Comparison of ENCODE assay signal across 1 cellular context in genomic region chr18:111292-112014, GRCh38.
TF ChIP-seq lines count a peak whose summit lies in the region.

No MANE protein-coding gene starts in this region.

TF ChIP-seq in HepG2, 621 proteins besides CTCF, POLR2A, EP300 and RAD21 (continued from another document and continues in another):
- TF ChIP-seq ZNF574 (CRISPR knock-in tag; IDR thresholded peaks at IDR 0.05) (peak; percentile 69), NR1H2 (CRISPR knock-in tag; IDR thresholded peaks at IDR 0.05; ENCODE audit: borderline replicate concordance, low read depth) (peak; percentile 67; the same call in 1 of the 2 replicates), ZNF232 (CRISPR knock-in tag; IDR thresholded peaks at IDR 0.05; ENCODE audit: borderline replicate concordance) (peak; percentile 65; the same call in 1 of the 2 replicates), TERF1 (CRISPR knock-in tag; IDR thresholded peaks at IDR 0.05) (no peak), ZNF275 (CRISPR knock-in tag; IDR thresholded peaks at IDR 0.05; ENCODE audit: borderline replicate concordance) (no peak), KMT2A (CRISPR knock-in tag; IDR thresholded peaks at IDR 0.05) (no peak), GABPB1 (CRISPR knock-in tag; IDR thresholded peaks at IDR 0.05) (peak; percentile 47; the same call in 1 of the 2 replicates), ZNF280B (CRISPR knock-in tag; IDR thresholded peaks at IDR 0.05; ENCODE audit: borderline replicate concordance) (peak; percentile 63; the same call in 1 of the 2 replicates), NFKBIZ (CRISPR knock-in tag; IDR thresholded peaks at IDR 0.05) (no peak), SP1 (IDR thresholded peaks at IDR 0.05) (no peak), SP1 (CRISPR knock-in tag; IDR thresholded peaks at IDR 0.05) (no peak), ZMYM4 (CRISPR knock-in tag; IDR thresholded peaks at IDR 0.05) (peak; percentile 60; the same call in 1 of the 2 replicates), MTA1 (CRISPR knock-in tag; IDR thresholded peaks at IDR 0.05; ENCODE audit: borderline replicate concordance) (peak; percentile 55; the same call in 1 of the 2 replicates), POLR2G (IDR thresholded peaks at IDR 0.05; ENCODE audit: low read depth, low read length) (no peak), YEATS4 (CRISPR knock-in tag; IDR thresholded peaks at IDR 0.05; ENCODE audit: borderline replicate concordance) (peak; percentile 30; the same call in 1 of the 2 replicates), ZNF274 (CRISPR knock-in tag; IDR thresholded peaks at IDR 0.05) (peak; percentile 90), ZNF263 (CRISPR knock-in tag; IDR thresholded peaks at IDR 0.05) (0 out of 2 replicates have a peak, but pooled peaks have one; percentile 45), FOXC1 (CRISPR knock-in tag; IDR thresholded peaks at IDR 0.05; ENCODE audit: borderline replicate concordance) (peak; percentile 61; the same call in 1 of the 2 replicates), ZFP1 (CRISPR knock-in tag; IDR thresholded peaks at IDR 0.05) (no peak), ATF3 (CRISPR knock-in tag; IDR thresholded peaks at IDR 0.05) (peak; percentile 46; the same call in 1 of the 2 replicates), ZIK1 (CRISPR knock-in tag; IDR thresholded peaks at IDR 0.05; ENCODE audit: borderline replicate concordance, low read depth) (peak; percentile 88; the same call in 1 of the 2 replicates), ZNF562 (CRISPR knock-in tag; IDR thresholded peaks at IDR 0.05; ENCODE audit: borderline replicate concordance) (peak; percentile 67; the same call in 1 of the 2 replicates), GLI4 (CRISPR knock-in tag; IDR thresholded peaks at IDR 0.05; ENCODE audit: borderline replicate concordance) (0 out of 2 replicates have a peak, but pooled peaks have one; percentile 31), KDM1A (CRISPR knock-in tag; IDR thresholded peaks at IDR 0.05) (0 out of 2 replicates have a peak, but pooled peaks have one; percentile 19), GATAD1 (CRISPR knock-in tag; IDR thresholded peaks at IDR 0.05) (0 out of 2 replicates have a peak, but pooled peaks have one; percentile 10), KLF11 (CRISPR knock-in tag; IDR thresholded peaks at IDR 0.05) (peak; percentile 79; the same call in 1 of the 2 replicates), HMGXB4 (CRISPR knock-in tag; IDR thresholded peaks at IDR 0.05; ENCODE audit: borderline replicate concordance in 1 of 2, low read depth in 1 of 2) (0 out of 4 replicates have a peak, but pooled peaks of 1 of the 2 experiments have one; percentile 51), ZNF879 (CRISPR knock-in tag; IDR thresholded peaks at IDR 0.05) (peak; percentile 70; the same call in 1 of the 2 replicates), ZNF576 (CRISPR knock-in tag; IDR thresholded peaks at IDR 0.05) (no peak), HOXA3 (CRISPR knock-in tag; IDR thresholded peaks at IDR 0.05) (peak; percentile 75), ZNF546 (CRISPR knock-in tag; conservative IDR thresholded peaks at IDR 0.05) (peak; percentile 89; the same call in 1 of the 2 replicates), CENPT (CRISPR knock-in tag; IDR thresholded peaks at IDR 0.05; ENCODE audit: low read depth) (peak; percentile 79; the same call in 1 of the 2 replicates), SAP130 (CRISPR knock-in tag; IDR thresholded peaks at IDR 0.05; ENCODE audit: low read depth) (peak; percentile 24; the same call in 1 of the 2 replicates), TSC22D2 (CRISPR knock-in tag; IDR thresholded peaks at IDR 0.05; ENCODE audit: borderline replicate concordance) (peak; percentile 58; the same call in 1 of the 2 replicates), ZNF687 (CRISPR knock-in tag; IDR thresholded peaks at IDR 0.05) (peak; percentile 98), ZFP90 (CRISPR knock-in tag; IDR thresholded peaks at IDR 0.05; ENCODE audit: borderline replicate concordance) (peak; percentile 69; the same call in 1 of the 2 replicates), IRF2 (CRISPR knock-in tag; IDR thresholded peaks at IDR 0.05) (peak; percentile 25; the same call in 1 of the 2 replicates)
- TF ChIP-seq, protein P1, sequence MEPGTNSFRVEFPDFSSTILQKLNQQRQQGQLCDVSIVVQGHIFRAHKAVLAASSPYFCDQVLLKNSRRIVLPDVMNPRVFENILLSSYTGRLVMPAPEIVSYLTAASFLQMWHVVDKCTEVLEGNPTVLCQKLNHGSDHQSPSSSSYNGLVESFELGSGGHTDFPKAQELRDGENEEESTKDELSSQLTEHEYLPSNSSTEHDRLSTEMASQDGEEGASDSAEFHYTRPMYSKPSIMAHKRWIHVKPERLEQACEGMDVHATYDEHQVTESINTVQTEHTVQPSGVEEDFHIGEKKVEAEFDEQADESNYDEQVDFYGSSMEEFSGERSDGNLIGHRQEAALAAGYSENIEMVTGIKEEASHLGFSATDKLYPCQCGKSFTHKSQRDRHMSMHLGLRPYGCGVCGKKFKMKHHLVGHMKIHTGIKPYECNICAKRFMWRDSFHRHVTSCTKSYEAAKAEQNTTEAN (CRISPR knock-in tag; conservative IDR thresholded peaks at IDR 0.05) = peak; percentile 72; the same call in 1 of the 2 replicates
- TF ChIP-seq, protein P2, sequence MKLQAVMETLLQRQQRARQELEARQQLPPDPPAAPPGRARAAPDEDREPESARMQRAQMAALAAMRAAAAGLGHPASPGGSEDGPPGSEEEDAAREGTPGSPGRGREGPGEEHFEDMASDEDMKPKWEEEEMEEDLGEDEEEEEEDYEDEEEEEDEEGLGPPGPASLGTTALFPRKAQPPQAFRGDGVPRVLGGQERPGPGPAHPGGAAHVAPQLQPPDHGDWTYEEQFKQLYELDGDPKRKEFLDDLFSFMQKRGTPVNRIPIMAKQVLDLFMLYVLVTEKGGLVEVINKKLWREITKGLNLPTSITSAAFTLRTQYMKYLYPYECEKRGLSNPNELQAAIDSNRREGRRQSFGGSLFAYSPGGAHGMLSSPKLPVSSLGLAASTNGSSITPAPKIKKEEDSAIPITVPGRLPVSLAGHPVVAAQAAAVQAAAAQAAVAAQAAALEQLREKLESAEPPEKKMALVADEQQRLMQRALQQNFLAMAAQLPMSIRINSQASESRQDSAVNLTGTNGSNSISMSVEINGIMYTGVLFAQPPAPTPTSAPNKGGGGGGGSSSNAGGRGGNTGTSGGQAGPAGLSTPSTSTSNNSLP (IDR thresholded peaks at IDR 0.05; ENCODE audit: low read depth, low read length) = no peak
- TF ChIP-seq, protein P3, sequence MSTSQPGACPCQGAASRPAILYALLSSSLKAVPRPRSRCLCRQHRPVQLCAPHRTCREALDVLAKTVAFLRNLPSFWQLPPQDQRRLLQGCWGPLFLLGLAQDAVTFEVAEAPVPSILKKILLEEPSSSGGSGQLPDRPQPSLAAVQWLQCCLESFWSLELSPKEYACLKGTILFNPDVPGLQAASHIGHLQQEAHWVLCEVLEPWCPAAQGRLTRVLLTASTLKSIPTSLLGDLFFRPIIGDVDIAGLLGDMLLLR (CRISPR knock-in tag; IDR thresholded peaks at IDR 0.05) = peak; percentile 78; the same call in 1 of the 2 replicates
- TF ChIP-seq, protein P4, sequence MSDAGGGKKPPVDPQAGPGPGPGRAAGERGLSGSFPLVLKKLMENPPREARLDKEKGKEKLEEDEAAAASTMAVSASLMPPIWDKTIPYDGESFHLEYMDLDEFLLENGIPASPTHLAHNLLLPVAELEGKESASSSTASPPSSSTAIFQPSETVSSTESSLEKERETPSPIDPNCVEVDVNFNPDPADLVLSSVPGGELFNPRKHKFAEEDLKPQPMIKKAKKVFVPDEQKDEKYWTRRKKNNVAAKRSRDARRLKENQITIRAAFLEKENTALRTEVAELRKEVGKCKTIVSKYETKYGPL (CRISPR knock-in tag; IDR thresholded peaks at IDR 0.05) = peak; percentile 43; the same call in 1 of the 2 replicates
